ENCODE assay signal across 9 cellular contexts in genomic region chr6:156852147-156852857, GRCh38.
DNase-seq lines count a peak whose midpoint lies in the region; ATAC-seq and TF ChIP-seq lines count a peak whose summit lies in the region.
"Had no signal": no experiment of that assay in that cellular context is flagged by ENCODE, and none has a peak within 500 bp of the region (broad histone marks: within the 10 kb centered on the region; RNA-seq: fewer than 3 reads in every experiment).

No MANE protein-coding gene starts in this region.

- ATAC-seq in GM19023 (IDR thresholded peaks at IDR 0.05; ENCODE audit: unreplicated experiment) (peak; percentile 66), HG02642 (IDR thresholded peaks at IDR 0.05; ENCODE audit: poor library complexity, unreplicated experiment) (peak; percentile 72)
- ATAC-seq in naive thymus-derived CD4-positive, alpha-beta T cell: peak; percentile 45
- ATAC-seq in activated T-helper 17 cell treated with anti-CD3 and anti-CD28 coated beads, Interleukin-2, amount 50 U/mL, for 72 hours (replicated peaks): no peak

- DNase-seq in Karpas-422 (peak; percentile 71), iPS-NIHi11 (ENCODE audit: low spot score) (no peak), nephron progenitor cell (no peak), GM13977 (ENCODE audit: low spot score) (no peak)
- DNase-seq in naive thymus-derived CD4-positive, alpha-beta T cell: no peak

- no peaks in the 10 kb centered on the region for H3K9me3 Mint-ChIP-seq in naive thymus-derived CD4-positive, alpha-beta T cell
- no peaks in the 10 kb centered on the region for H3K9me3 Mint-ChIP-seq in nephron progenitor cell
- no peaks in the 10 kb centered on the region for H3K9me3 Mint-ChIP-seq in activated T-helper 17 cell treated with anti-CD3 and anti-CD28 coated beads, Interleukin-2, amount 50 U/mL, for 72 hours

- peaks cover 55 to 100% (median 95%) of the 10 kb centered on the region in 7 donors for H3K4me1 Mint-ChIP-seq in naive thymus-derived CD4-positive, alpha-beta T cell
- H3K4me1 Mint-ChIP-seq in nephron progenitor cell: peaks cover 77% of the 10 kb centered on the region
- H3K4me1 Mint-ChIP-seq in activated T-helper 17 cell treated with anti-CD3 and anti-CD28 coated beads, Interleukin-2, amount 50 U/mL, for 72 hours: peaks cover 57% of the 10 kb centered on the region

- H3K9me3 ChIP-seq in Karpas-422 (ENCODE audit: low read length): no peaks in the 10 kb centered on the region
- H3K9me3 ChIP-seq in naive thymus-derived CD4-positive, alpha-beta T cell (ENCODE audit: control insufficient read depth in 2 of 3, low read length in 3 of 3): no peaks in the 10 kb centered on the region

- peak overlapping the region in 3 of 10 donors; percentile 4 to 26 (median 12) for H3K4me3 Mint-ChIP-seq in naive thymus-derived CD4-positive, alpha-beta T cell
- H3K4me3 Mint-ChIP-seq in nephron progenitor cell: no peak overlapping the region
- H3K4me3 Mint-ChIP-seq in activated T-helper 17 cell treated with anti-CD3 and anti-CD28 coated beads, Interleukin-2, amount 50 U/mL, for 72 hours: no peak overlapping the region

- in situ Hi-C loops in GM13977 (cut with MboI; ENCODE audit: low pct_unique_long_range_greater_than_20kb, low sequenced_read_pairs, unreplicated experiment): no loop called here

- no peaks in the 10 kb centered on the region for H3K9me2 ChIP-seq in Karpas-422 (replicated peaks; ENCODE audit: insufficient read depth, low read length)

- peaks cover 78% of the 10 kb centered on the region for H4K20me1 ChIP-seq in Karpas-422 (ENCODE audit: insufficient read depth, low read depth, low read length)

- H3K4me1 ChIP-seq in Karpas-422 (ENCODE audit: low read length): peaks cover 99% of the 10 kb centered on the region
- H3K4me1 ChIP-seq in naive thymus-derived CD4-positive, alpha-beta T cell (ENCODE audit: control insufficient read depth in 2 of 2, insufficient read depth in 2 of 2, low read length in 2 of 2): peaks cover 16 to 52% of the 10 kb centered on the region in 2 donors

- no peak for TF ChIP-seq CTCF in nephron progenitor cell (IDR thresholded peaks at IDR 0.05)
- TF ChIP-seq CTCF in GM13977 (IDR thresholded peaks at IDR 0.05; ENCODE audit: extremely low read depth, insufficient read depth, missing control alignments): no peak

- H2AFZ ChIP-seq in Karpas-422 (ENCODE audit: low read length): no peak overlapping the region

- H3K9ac ChIP-seq in Karpas-422 (ENCODE audit: low read length): peak overlapping the region; percentile 53
- H3K9ac ChIP-seq: KMS-11 had no signal

- peak overlapping the region; percentile 84 for H3K27ac ChIP-seq in Karpas-422 (ENCODE audit: low read length)
- no peak overlapping the region for H3K27ac ChIP-seq in naive thymus-derived CD4-positive, alpha-beta T cell (ENCODE audit: low read depth, low read length)
- H3K27ac ChIP-seq: KMS-11 had no signal

- CTCF ChIA-PET in naive thymus-derived CD4-positive, alpha-beta T cell (lab: Charles Lee): interaction anchor here (0.6 kb wide), 1 partner anchor 70 kb away, joined by 3 read pairs; no protein-coding TSS in a partner anchor

- no peaks in the 10 kb centered on the region for H3K36me3 Mint-ChIP-seq in naive thymus-derived CD4-positive, alpha-beta T cell
- no peaks in the 10 kb centered on the region for H3K36me3 Mint-ChIP-seq in nephron progenitor cell (ENCODE audit: low read depth)
- no peaks in the 10 kb centered on the region for H3K36me3 Mint-ChIP-seq in activated T-helper 17 cell treated with anti-CD3 and anti-CD28 coated beads, Interleukin-2, amount 50 U/mL, for 72 hours (ENCODE audit: low read depth)

- no peaks in the 10 kb centered on the region for H3K27me3 ChIP-seq in Karpas-422 (ENCODE audit: low read length)
- H3K27me3 ChIP-seq in naive thymus-derived CD4-positive, alpha-beta T cell (ENCODE audit: control insufficient read depth in 2 of 2, insufficient read depth in 2 of 2, low read length in 2 of 2): no peaks in the 10 kb centered on the region

- H3K4me2 ChIP-seq in Karpas-422 (ENCODE audit: low read depth, low read length, poor library complexity, severe bottlenecking): peak overlapping the region; percentile 79
- H3K4me2 ChIP-seq: KMS-11 had no signal

- POLR2A ChIA-PET in naive thymus-derived CD4-positive, alpha-beta T cell (lab: Charles Lee): no interaction called here

- no peaks in the 10 kb centered on the region for H3K27me3 Mint-ChIP-seq in naive thymus-derived CD4-positive, alpha-beta T cell
- no peaks in the 10 kb centered on the region for H3K27me3 Mint-ChIP-seq in nephron progenitor cell (ENCODE audit: low read depth, poor library complexity)
- no peaks in the 10 kb centered on the region for H3K27me3 Mint-ChIP-seq in activated T-helper 17 cell treated with anti-CD3 and anti-CD28 coated beads, Interleukin-2, amount 50 U/mL, for 72 hours

- H3K27ac Mint-ChIP-seq in naive thymus-derived CD4-positive, alpha-beta T cell: no peak overlapping the region
- no peak overlapping the region for H3K27ac Mint-ChIP-seq in nephron progenitor cell
- no peak overlapping the region for H3K27ac Mint-ChIP-seq in activated T-helper 17 cell treated with anti-CD3 and anti-CD28 coated beads, Interleukin-2, amount 50 U/mL, for 72 hours

- intact Hi-C loops in naive thymus-derived CD4-positive, alpha-beta T cell (cut with micrococcal nuclease): no loop called here

- H3K4me3 ChIP-seq in Karpas-422 (ENCODE audit: low read length): peak overlapping the region; percentile 50
- no peak overlapping the region for H3K4me3 ChIP-seq in naive thymus-derived CD4-positive, alpha-beta T cell (ENCODE audit: low read length)

- peaks cover 100% of the 10 kb centered on the region for H3K79me2 ChIP-seq in Karpas-422 (ENCODE audit: low read length)

- no peaks in the 10 kb centered on the region for H3K36me3 ChIP-seq in Karpas-422 (ENCODE audit: insufficient read depth, low read length)
- H3K36me3 ChIP-seq in naive thymus-derived CD4-positive, alpha-beta T cell (ENCODE audit: control insufficient read depth in 2 of 3, insufficient read depth in 3 of 3, low read length in 3 of 3): no peaks in the 10 kb centered on the region
